ENCODE assay signal across 8 cellular contexts in genomic region chr5:163459465-163459887, GRCh38. TPM values are rescaled to one million over a fixed set of nuclear protein-coding genes. Genes with fewer than 3 reads are reported as not detected.
DNase-seq lines count a peak whose midpoint lies in the region; ATAC-seq and TF ChIP-seq lines count a peak whose summit lies in the region.

No MANE protein-coding gene starts in this region.

- ATAC-seq in GM21526 (IDR thresholded peaks at IDR 0.05; ENCODE audit: low FRiP score, unreplicated experiment): peak; percentile 3
- peak; percentile 4 for ATAC-seq in left lung
- ATAC-seq in GM18519 (IDR thresholded peaks at IDR 0.05; ENCODE audit: low FRiP score, unreplicated experiment): no peak

- intact Hi-C loops in left lung (cut with DNase I): no loop called here

- H3K4me1 Mint-ChIP-seq in IgD-negative memory B cell (peaks cover 15 to 25% (median 20%) of the 10 kb centered on the region in 3 donors), type B pancreatic cell (ENCODE audit: unreplicated experiment) (peaks cover 29% of the 10 kb centered on the region)

- H3K36me3 ChIP-seq in left lung: peaks cover 0 to 17% of the 10 kb centered on the region in 2 donors

- TF ChIP-seq CTCF in left lung (IDR thresholded peaks at IDR 0.05): no peak
- no peak for TF ChIP-seq CTCF in type B pancreatic cell (conservative IDR thresholded peaks at IDR 0.05)

- H3K27me3 Mint-ChIP-seq in IgD-negative memory B cell (no peaks in the 10 kb centered on the region), type B pancreatic cell (no peaks in the 10 kb centered on the region)

- no peaks in the 10 kb centered on the region for H3K27me3 ChIP-seq in left lung

- H3K36me3 Mint-ChIP-seq in IgD-negative memory B cell: peaks cover 5% of the 10 kb centered on the region
- peaks cover 23% of the 10 kb centered on the region for H3K36me3 Mint-ChIP-seq in type B pancreatic cell

- H3K9me3 Mint-ChIP-seq in IgD-negative memory B cell (peaks cover 0 to 1% (median 0%) of the 10 kb centered on the region in 3 donors), type B pancreatic cell (no peaks in the 10 kb centered on the region)

- peak; percentile 47 for DNase-seq in GF-D8 (lab: John Stamatoyannopoulos, UW)
- peak; percentile 21 for DNase-seq in amniotic epithelial cell (ENCODE audit: low read depth)
- no peak for DNase-seq in left lung
- DNase-seq in type B pancreatic cell (ENCODE audit: extremely low spot score, unreplicated experiment): no peak
- DNase-seq in H4 (ENCODE audit: low spot score): no peak

- H3K4me1 ChIP-seq in left lung: peaks cover 10 to 38% of the 10 kb centered on the region in 2 donors

- peak overlapping the region; percentile 67 to 68 for H3K4me3 ChIP-seq in left lung

- peak overlapping the region; percentile 90 to 98 (median 97) for H3K4me3 Mint-ChIP-seq in IgD-negative memory B cell
- H3K4me3 Mint-ChIP-seq in type B pancreatic cell: peak overlapping the region; percentile 95

- H3K27ac Mint-ChIP-seq in IgD-negative memory B cell: peak overlapping the region; percentile 91 to 100 (median 97)
- H3K27ac Mint-ChIP-seq in type B pancreatic cell: peak overlapping the region; percentile 100

- no peaks in the 10 kb centered on the region for H3K9me3 ChIP-seq in left lung

- H3K27ac ChIP-seq in left lung: peak overlapping the region; percentile 94 to 96

RNA-seq across cellular contexts. Expression of gene NUDCD2, which starts 0.4 kb away (rescaled TPM):
- polyA plus RNA-seq in IgD-negative memory B cell: 39.4 TPM
- total RNA-seq in left lung (10 to 100 TPM; 17.9 to 24.8 TPM), type B pancreatic cell (ENCODE audit: low replicate concordance) (23.0 and 30.4 TPM in 2 replicates)
- total RNA-seq in H4 (2014; rRNA removed; shearing (Covaris generic)): 11.9 and 14.0 TPM in 2 replicates

RNA-seq across cellular contexts. Expression of gene HMMR, which starts 1.0 kb away (rescaled TPM):
- not detected for polyA plus RNA-seq in IgD-negative memory B cell
- total RNA-seq in left lung: 1 to 10 TPM; 3.6 to 8.8 TPM
- total RNA-seq in type B pancreatic cell (ENCODE audit: low replicate concordance): 11.3 and 25.9 TPM in 2 replicates
- total RNA-seq in H4 (2014; rRNA removed; shearing (Covaris generic)): 45.7 and 47.1 TPM in 2 replicates

RNA-seq across cellular contexts. Expression of gene CCNG1, which starts 22.1 kb away (rescaled TPM):
- polyA plus RNA-seq in IgD-negative memory B cell: 100.0 TPM
- 100 to 1,000 TPM in 1 of 2 donors, 10 to 100 TPM in 1; 76.0 to 132 TPM for total RNA-seq in left lung
- 214 and 226 TPM in 2 replicates for total RNA-seq in type B pancreatic cell (ENCODE audit: low replicate concordance)
- total RNA-seq in H4 (2014; rRNA removed; shearing (Covaris generic)): 215 and 230 TPM in 2 replicates

RNA-seq across cellular contexts. Expression of gene MAT2B, which starts 45.9 kb away (rescaled TPM):
- 234 TPM for polyA plus RNA-seq in IgD-negative memory B cell
- total RNA-seq in left lung (10 to 100 TPM; 51.8 to 61.1 TPM), type B pancreatic cell (ENCODE audit: low replicate concordance) (41.2 and 56.4 TPM in 2 replicates)
- total RNA-seq in H4 (2014; rRNA removed; shearing (Covaris generic)): 101 and 118 TPM in 2 replicates

Comparison
In these comparisons a context has a peak if more than half of its experiments do, and no peak if none do; other contexts are left out.
1. DNase-seq: peak in GF-D8 (single experiment) and amniotic epithelial cell (single experiment); none in left lung (0 of 2), type B pancreatic cell (single experiment) and H4 (single experiment).